ENCODE assay signal across 13 cellular contexts in the genomic region with DNA sequence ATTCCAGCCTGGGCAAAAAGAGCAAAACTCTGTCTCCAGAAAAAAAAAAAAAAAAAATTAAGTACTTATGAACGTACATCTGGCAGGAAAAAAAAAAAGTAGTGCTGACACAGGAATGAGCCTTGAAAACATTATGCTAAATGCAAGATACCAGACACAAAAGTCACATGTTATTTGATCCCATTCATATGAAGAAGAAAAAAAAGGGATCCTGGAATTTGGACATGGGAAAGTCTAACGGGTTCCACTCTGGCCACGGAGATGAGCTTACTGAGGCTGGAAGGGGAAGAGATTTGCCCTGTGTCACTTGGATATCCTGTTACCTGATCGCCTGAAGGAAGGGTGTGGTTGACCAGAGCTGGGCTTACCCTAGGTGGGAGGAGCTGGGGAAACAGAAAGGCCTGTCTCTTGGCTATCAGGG.
DNase-seq lines count a peak whose midpoint lies in the region; ATAC-seq, FAIRE-seq and TF ChIP-seq lines count a peak whose summit lies in the region.
"Had no signal": no experiment of that assay in that cellular context is flagged by ENCODE, and none has a peak within 500 bp of the region (broad histone marks: within the 10 kb centered on the region; RNA-seq: fewer than 3 reads in every experiment).

No MANE protein-coding gene starts in this region.

- H3K4me1 Mint-ChIP-seq in Calu3 (ENCODE audit: low read depth, unreplicated experiment), result peaks cover 14% of the 10 kb centered on the region
- H3K4me1 Mint-ChIP-seq in astrocyte (ENCODE audit: low read depth, unreplicated experiment), result peaks cover 17% of the 10 kb centered on the region
- no peaks in the 10 kb centered on the region for H3K4me1 Mint-ChIP-seq in stimulated activated effector memory CD8-positive, alpha-beta T cell treated with anti-CD3 and anti-CD28 coated beads, Interleukin-12 subunit alpha, Interleukin-12 subunit beta, amount 100 ng/mL, for 72 hours
- H3K4me1 Mint-ChIP-seq: activated naive CD8-positive, alpha-beta T cell treated with anti-CD3 and anti-CD28 coated beads, Interleukin-2, amount 50 U/mL, for 24 hours had no signal

- peak; percentile 54 for ATAC-seq in mucosa of descending colon
- no peak for ATAC-seq in HG02938 (IDR thresholded peaks at IDR 0.05; ENCODE audit: unreplicated experiment)
- ATAC-seq in stimulated activated effector memory CD8-positive, alpha-beta T cell treated with anti-CD3 and anti-CD28 coated beads, Interleukin-12 subunit alpha, Interleukin-12 subunit beta, amount 100 ng/mL, for 72 hours, result no peak
- no peak for ATAC-seq in GM21526 (IDR thresholded peaks at IDR 0.05; ENCODE audit: low FRiP score, unreplicated experiment)
- ATAC-seq in GM21737 (IDR thresholded peaks at IDR 0.05; ENCODE audit: unreplicated experiment), result no peak
- ATAC-seq: activated naive CD8-positive, alpha-beta T cell treated with anti-CD3 and anti-CD28 coated beads, Interleukin-2, amount 50 U/mL, for 24 hours had no signal

- no peaks in the 10 kb centered on the region for H4K20me1 ChIP-seq in astrocyte (ENCODE audit: insufficient read depth, low read length)

- peak overlapping the region; percentile 44 for H3K4me2 ChIP-seq in astrocyte (ENCODE audit: low read length)

- intact Hi-C loops in Calu3 (cut with micrococcal nuclease; ENCODE audit: unreplicated experiment), result no loop called here
- intact Hi-C loops in mucosa of descending colon (cut with DNase I, micrococcal nuclease), result no loop called here

- no TSS peak for BruUV-seq in Calu3 (replicated peaks; lab: Mats Ljungman, UMichigan)

- H3K27ac Mint-ChIP-seq in Calu3 (ENCODE audit: unreplicated experiment) (no peak overlapping the region), astrocyte (ENCODE audit: unreplicated experiment) (no peak overlapping the region)
- no peak overlapping the region for H3K27ac Mint-ChIP-seq in stimulated activated effector memory CD8-positive, alpha-beta T cell treated with anti-CD3 and anti-CD28 coated beads, Interleukin-12 subunit alpha, Interleukin-12 subunit beta, amount 100 ng/mL, for 72 hours
- H3K27ac Mint-ChIP-seq: activated naive CD8-positive, alpha-beta T cell treated with anti-CD3 and anti-CD28 coated beads, Interleukin-2, amount 50 U/mL, for 24 hours had no signal

- H3K36me3 ChIP-seq in astrocyte (ENCODE audit: insufficient read depth, low read length) (no peaks in the 10 kb centered on the region), mucosa of descending colon (ENCODE audit: low read depth) (no peaks in the 10 kb centered on the region)
- H3K36me3 ChIP-seq: sigmoid colon had no signal

- CTCF ChIA-PET in Calu3 (lab: Charles Lee), result interaction anchor here (0.6 to 0.7 kb wide), 3 partner anchors 9 to 171 kb away, joined by 3 to 6 read pairs (median 4); no protein-coding TSS in a partner anchor

- no peak for FAIRE-seq in astrocyte (lab: Jason Lieb, UNC)

- no peaks in the 10 kb centered on the region for H3K27me3 ChIP-seq in astrocyte (ENCODE audit: insufficient read depth, low read length)
- H3K27me3 ChIP-seq: sigmoid colon had no signal

- no peak overlapping the region for H3K4me3 ChIP-seq in astrocyte (ENCODE audit: insufficient read depth, low read depth, low read length)
- no peak overlapping the region for H3K4me3 ChIP-seq in mucosa of descending colon
- H3K4me3 ChIP-seq: lung, sigmoid colon, SK-N-MC had no signal

- no peak overlapping the region for H2AFZ ChIP-seq in astrocyte (ENCODE audit: low read depth, low read length)

- H3K4me3 Mint-ChIP-seq in Calu3 (ENCODE audit: low read depth, unreplicated experiment) (no peak overlapping the region), astrocyte (ENCODE audit: unreplicated experiment) (no peak overlapping the region)
- H3K4me3 Mint-ChIP-seq in stimulated activated effector memory CD8-positive, alpha-beta T cell treated with anti-CD3 and anti-CD28 coated beads, Interleukin-12 subunit alpha, Interleukin-12 subunit beta, amount 100 ng/mL, for 72 hours, result no peak overlapping the region
- H3K4me3 Mint-ChIP-seq: activated naive CD8-positive, alpha-beta T cell treated with anti-CD3 and anti-CD28 coated beads, Interleukin-2, amount 50 U/mL, for 24 hours had no signal

- H3K4me1 ChIP-seq in astrocyte (ENCODE audit: insufficient read depth, low read length), result peaks cover 8% of the 10 kb centered on the region
- no peaks in the 10 kb centered on the region for H3K4me1 ChIP-seq in mucosa of descending colon (ENCODE audit: low read depth)
- H3K4me1 ChIP-seq: sigmoid colon had no signal

- TF ChIP-seq CTCF in Calu3 (IDR thresholded peaks at IDR 0.05; ENCODE audit: unreplicated experiment), result no peak
- no peak for TF ChIP-seq CTCF in astrocyte (IDR thresholded peaks at IDR 0.05; ENCODE audit: insufficient read depth, low read depth, low read length)
- TF ChIP-seq CTCF in mucosa of descending colon (IDR thresholded peaks at IDR 0.05), result no peak

- no peaks in the 10 kb centered on the region for H3K9me3 Mint-ChIP-seq in Calu3 (ENCODE audit: low read depth, unreplicated experiment)
- no peaks in the 10 kb centered on the region for H3K9me3 Mint-ChIP-seq in astrocyte (ENCODE audit: unreplicated experiment)
- H3K9me3 Mint-ChIP-seq in stimulated activated effector memory CD8-positive, alpha-beta T cell treated with anti-CD3 and anti-CD28 coated beads, Interleukin-12 subunit alpha, Interleukin-12 subunit beta, amount 100 ng/mL, for 72 hours, result no peaks in the 10 kb centered on the region
- H3K9me3 Mint-ChIP-seq: activated naive CD8-positive, alpha-beta T cell treated with anti-CD3 and anti-CD28 coated beads, Interleukin-2, amount 50 U/mL, for 24 hours had no signal

- peak overlapping the region; percentile 19 for H3K27ac ChIP-seq in astrocyte (ENCODE audit: low read depth, low read length)
- H3K27ac ChIP-seq: sigmoid colon, SK-N-MC had no signal

- H3K9ac ChIP-seq in astrocyte (ENCODE audit: low read length), result peak overlapping the region; percentile 5

- H3K27me3 Mint-ChIP-seq in Calu3 (ENCODE audit: unreplicated experiment) (no peaks in the 10 kb centered on the region), astrocyte (ENCODE audit: low read depth, unreplicated experiment) (no peaks in the 10 kb centered on the region)
- H3K27me3 Mint-ChIP-seq: activated naive CD8-positive, alpha-beta T cell treated with anti-CD3 and anti-CD28 coated beads, Interleukin-2, amount 50 U/mL, for 24 hours had no signal

- H3K36me3 Mint-ChIP-seq in Calu3 (ENCODE audit: insufficient read depth, unreplicated experiment) (no peaks in the 10 kb centered on the region), astrocyte (ENCODE audit: low read depth, unreplicated experiment) (no peaks in the 10 kb centered on the region)
- no peaks in the 10 kb centered on the region for H3K36me3 Mint-ChIP-seq in stimulated activated effector memory CD8-positive, alpha-beta T cell treated with anti-CD3 and anti-CD28 coated beads, Interleukin-12 subunit alpha, Interleukin-12 subunit beta, amount 100 ng/mL, for 72 hours

- H3K79me2 ChIP-seq in astrocyte (ENCODE audit: insufficient read depth, low read length), result no peaks in the 10 kb centered on the region

- H3K9me3 ChIP-seq in astrocyte (ENCODE audit: insufficient read depth, low read depth, low read length), result no peaks in the 10 kb centered on the region
- H3K9me3 ChIP-seq in mucosa of descending colon, result no peaks in the 10 kb centered on the region
- H3K9me3 ChIP-seq: sigmoid colon had no signal

- DNase-seq in Calu3, result peak; percentile 63
- DNase-seq in M059J (ENCODE audit: low read depth), result peak; percentile 55
- DNase-seq in astrocyte (ENCODE audit: low read depth), result peak; percentile 80
- no peak for DNase-seq in mucosa of descending colon
- no peak for DNase-seq in stimulated activated effector memory CD8-positive, alpha-beta T cell treated with anti-CD3 and anti-CD28 coated beads, Interleukin-12 subunit alpha, Interleukin-12 subunit beta, amount 100 ng/mL, for 72 hours (ENCODE audit: low spot score in 2 of 2)
- DNase-seq: activated naive CD8-positive, alpha-beta T cell treated with anti-CD3 and anti-CD28 coated beads, Interleukin-2, amount 50 U/mL, for 24 hours; DMS 273 treated with DMSO at 0.1 percent for 48 hours; sigmoid colon had no signal

Comparison
In these comparisons a context has a peak if more than half of its experiments do, and no peak if none do; other contexts are left out.
1. DNase-seq: peak in Calu3 (single experiment), M059J (single experiment) and astrocyte (single experiment); none in mucosa of descending colon (0 of 3) and stimulated activated effector memory CD8-positive, alpha-beta T cell treated with anti-CD3 and anti-CD28 coated beads, Interleukin-12 subunit alpha, Interleukin-12 subunit beta, amount 100 ng/mL, for 72 hours (0 of 2).